Comparison of ENCODE assay signal across 8 cellular contexts in genomic region chr19:9621156-9622037, GRCh38. TPM values are rescaled to one million over a fixed set of nuclear protein-coding genes. Genes with fewer than 3 reads are reported as not detected.
DNase-seq lines count a peak whose midpoint lies in the region; ATAC-seq and TF ChIP-seq lines count a peak whose summit lies in the region.

TSS of gene ZNF561 (minus strand) at chr19:9621232. CDS start at chr19:9619456, 1,776 bp downstream.

- peak within 1 kb of the TSS; percentile 98 for H3K27ac Mint-ChIP-seq in activated naive CD4-positive, alpha-beta T cell treated with anti-CD3 and anti-CD28 coated beads, Interleukin-2, amount 50 U/mL, for 24 hours

- peak; percentile 89 for DNase-seq in EL
- peak; percentile 81 for DNase-seq in HCT116 (ENCODE audit: low read depth, low spot score)
- peak; percentile 65 for DNase-seq in NCI-H1048 (lab: John Stamatoyannopoulos, UW)
- peak; percentile 91 for DNase-seq in glomerular visceral epithelial cell (ENCODE audit: extremely low spot score)
- peak; percentile 60 for DNase-seq in omental fat pad (ENCODE audit: low spot score)

- BruUV-seq in HCT116 (replicated peaks; lab: Mats Ljungman, UMichigan) = TSS peak; percentile 97

- peaks cover 17% of the 10 kb centered on the region for H3K36me3 Mint-ChIP-seq in activated naive CD4-positive, alpha-beta T cell treated with anti-CD3 and anti-CD28 coated beads, Interleukin-2, amount 50 U/mL, for 24 hours

- H3K4me1 ChIP-seq in HCT116 (ENCODE audit: control insufficient read depth in 1 of 2, insufficient read depth in 2 of 2, low read length in 2 of 2) = peaks cover 3 to 13% of the 10 kb centered on the region in 2 experiments; a peak in 3 of 4 replicates

- POLR2A ChIA-PET in HCT116 (lab: Charles Lee) = interaction anchor here (0.8 kb wide), 1 partner anchor 197 kb away, joined by 3 read pairs; the partner anchor contains the start of gene FBXL12

- H3K4me1 Mint-ChIP-seq in activated naive CD4-positive, alpha-beta T cell treated with anti-CD3 and anti-CD28 coated beads, Interleukin-2, amount 50 U/mL, for 24 hours = peaks cover 23% of the 10 kb centered on the region

- RAD21 ChIA-PET in HCT116 (lab: Charles Lee; ENCODE audit: low non-redundant PET in 1 of 2, low total read pairs in 2 of 2, uncharacterized antibody in 2 of 2, unreplicated experiment in 2 of 2) = interaction anchor here in 1 of 2 experiments (0.6 kb wide), 1 partner anchor 59 kb away, joined by 3 read pairs; no protein-coding TSS in a partner anchor

- no peaks in the 10 kb centered on the region for H3K9me3 Mint-ChIP-seq in activated naive CD4-positive, alpha-beta T cell treated with anti-CD3 and anti-CD28 coated beads, Interleukin-2, amount 50 U/mL, for 24 hours

- H3K36me3 ChIP-seq in HCT116 (ENCODE audit: control insufficient read depth in 1 of 2, insufficient read depth in 2 of 2, low read length in 2 of 2) = peaks cover 23 to 28% of the 10 kb centered on the region in 2 experiments

- no peaks in the 10 kb centered on the region for H3K9me2 ChIP-seq in HCT116 (ENCODE audit: insufficient read depth)

- peak; percentile 65 for TF ChIP-seq POLR2A in HCT116 (IDR thresholded peaks at IDR 0.05; ENCODE audit: borderline replicate concordance, extremely low read depth, insufficient read depth, insufficient read length)

- no peak for TF ChIP-seq CTCF in HCT116 (IDR thresholded peaks at IDR 0.05 in 2 of 3, conservative IDR thresholded peaks at IDR 0.05 in 1 of 3; ENCODE audit: borderline replicate concordance in 1 of 3, insufficient read depth in 1 of 3, low read depth in 2 of 3, low read length in 2 of 3)
- no peak for TF ChIP-seq CTCF in omental fat pad (IDR thresholded peaks at IDR 0.05)

- peak within 1 kb of the TSS; percentile 83 for H3K9ac ChIP-seq in HCT116 (ENCODE audit: low read length)

- intact Hi-C loops in HCT116 (cut with micrococcal nuclease) = loop anchor here (5.0 to 10.0 kb wide), 3 partner anchors 34 to 479 kb away; partner anchors contain the start of gene ZNF317

- H3K9me3 ChIP-seq in HCT116 (ENCODE audit: control insufficient read depth in 1 of 2, insufficient read depth in 1 of 2, low read depth in 1 of 2, low read length in 2 of 2) = no peaks in the 10 kb centered on the region

- CTCF ChIA-PET in HCT116 (lab: Charles Lee) = interaction anchor here (0.9 to 1.0 kb wide), 2 partner anchors 175 to 213 kb away, joined by 4 read pairs; partner anchors contain the start of gene PIN1

- ATAC-seq in HCT116 = peak; percentile 86
- ATAC-seq in SK-N-SH treated with all-trans-retinoic acid at 6 μM for 48 hours = peak; percentile 95
- peak; percentile 87 for ATAC-seq in omental fat pad (ENCODE audit: low FRiP score)

- H4K20me1 ChIP-seq in HCT116 (ENCODE audit: insufficient read depth) = no peaks in the 10 kb centered on the region

- H3K27ac ChIP-seq in HCT116 (ENCODE audit: low read depth, low read length) (peak within 1 kb of the TSS; percentile 81), temporal lobe (ENCODE audit: low read depth, low read length) (peak within 1 kb of the TSS; percentile 92)

- peak within 1 kb of the TSS; percentile 94 for H3K4me3 Mint-ChIP-seq in activated naive CD4-positive, alpha-beta T cell treated with anti-CD3 and anti-CD28 coated beads, Interleukin-2, amount 50 U/mL, for 24 hours

- peak within 1 kb of the TSS; percentile 92 to 97 for H3K4me3 ChIP-seq in HCT116 (replicated peaks in 1 of 2; ENCODE audit: low read depth in 1 of 2, low read length in 2 of 2)

- no peak; the same call in 1 of the 2 replicates for TF ChIP-seq RAD21 in HCT116 (IDR thresholded peaks at IDR 0.05; ENCODE audit: low read depth)

- peaks cover 24% of the 10 kb centered on the region for H3K79me2 ChIP-seq in HCT116 (ENCODE audit: insufficient read depth, low read length)

- H3K27me3 ChIP-seq in HCT116 (ENCODE audit: insufficient read depth, low read length) = no peaks in the 10 kb centered on the region

- H2AFZ ChIP-seq in HCT116 (ENCODE audit: low read depth, low read length, poor library complexity, severe bottlenecking) = peak within 1 kb of the TSS; percentile 79

- H3K4me2 ChIP-seq in HCT116 (ENCODE audit: low read length) = peak within 1 kb of the TSS; percentile 81

- no peaks in the 10 kb centered on the region for H3K27me3 Mint-ChIP-seq in activated naive CD4-positive, alpha-beta T cell treated with anti-CD3 and anti-CD28 coated beads, Interleukin-2, amount 50 U/mL, for 24 hours

TF ChIP-seq in HCT116, 20 proteins besides CTCF, POLR2A, EP300 and RAD21 (continues in another document):
- TF ChIP-seq TCF7L2 (IDR thresholded peaks at IDR 0.05; ENCODE audit: borderline replicate concordance, extremely low read depth, insufficient read depth, insufficient read length) (no peak), SRF (IDR thresholded peaks at IDR 0.05; ENCODE audit: low read depth) (peak; percentile 76; the same call in 1 of the 2 replicates), SP1 (IDR thresholded peaks at IDR 0.05; ENCODE audit: low read depth) (peak; percentile 62), POLR2AphosphoS5 (IDR thresholded peaks at IDR 0.05; ENCODE audit: low read depth, low read length) (peak; percentile 70), CBX3 (IDR thresholded peaks at IDR 0.05; ENCODE audit: low read depth) (peak; percentile 91), ELF1 (IDR thresholded peaks at IDR 0.05; ENCODE audit: borderline replicate concordance, low read depth) (no peak; the same call in 1 of the 2 replicates), ZNF274 (IDR thresholded peaks at IDR 0.05; ENCODE audit: low read depth, low read length) (no peak), SIN3A (IDR thresholded peaks at IDR 0.05; ENCODE audit: low read depth) (peak; percentile 54; the same call in 1 of the 2 replicates), ZFX (IDR thresholded peaks at IDR 0.05) (peak; percentile 90), EGR1 (IDR thresholded peaks at IDR 0.05; ENCODE audit: low read depth) (peak; percentile 31; the same call in 1 of the 2 replicates), FOSL1 (IDR thresholded peaks at IDR 0.05; ENCODE audit: low read depth) (no peak), JUND (IDR thresholded peaks at IDR 0.05) (no peak), EZH2phosphoT487 (IDR thresholded peaks at IDR 0.05; ENCODE audit: borderline replicate concordance) (no peak)
- TF ChIP-seq, protein P1, sequence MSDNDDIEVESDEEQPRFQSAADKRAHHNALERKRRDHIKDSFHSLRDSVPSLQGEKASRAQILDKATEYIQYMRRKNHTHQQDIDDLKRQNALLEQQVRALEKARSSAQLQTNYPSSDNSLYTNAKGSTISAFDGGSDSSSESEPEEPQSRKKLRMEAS (IDR thresholded peaks at IDR 0.05) = no peak; the same call in none of the 2 replicates
- TF ChIP-seq, protein P2, sequence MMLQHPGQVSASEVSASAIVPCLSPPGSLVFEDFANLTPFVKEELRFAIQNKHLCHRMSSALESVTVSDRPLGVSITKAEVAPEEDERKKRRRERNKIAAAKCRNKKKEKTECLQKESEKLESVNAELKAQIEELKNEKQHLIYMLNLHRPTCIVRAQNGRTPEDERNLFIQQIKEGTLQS (IDR thresholded peaks at IDR 0.05) = no peak

TF ChIP-seq in SK-N-SH treated with all-trans-retinoic acid at 6 μM for 48 hours, 23 proteins besides CTCF, POLR2A, EP300 and RAD21:
- 0 out of 2 replicates have a peak, but pooled peaks have one; percentile 27 for TF ChIP-seq GLIS3 (CRISPR knock-in tag; IDR thresholded peaks at IDR 0.05)
- TF ChIP-seq, protein P3, sequence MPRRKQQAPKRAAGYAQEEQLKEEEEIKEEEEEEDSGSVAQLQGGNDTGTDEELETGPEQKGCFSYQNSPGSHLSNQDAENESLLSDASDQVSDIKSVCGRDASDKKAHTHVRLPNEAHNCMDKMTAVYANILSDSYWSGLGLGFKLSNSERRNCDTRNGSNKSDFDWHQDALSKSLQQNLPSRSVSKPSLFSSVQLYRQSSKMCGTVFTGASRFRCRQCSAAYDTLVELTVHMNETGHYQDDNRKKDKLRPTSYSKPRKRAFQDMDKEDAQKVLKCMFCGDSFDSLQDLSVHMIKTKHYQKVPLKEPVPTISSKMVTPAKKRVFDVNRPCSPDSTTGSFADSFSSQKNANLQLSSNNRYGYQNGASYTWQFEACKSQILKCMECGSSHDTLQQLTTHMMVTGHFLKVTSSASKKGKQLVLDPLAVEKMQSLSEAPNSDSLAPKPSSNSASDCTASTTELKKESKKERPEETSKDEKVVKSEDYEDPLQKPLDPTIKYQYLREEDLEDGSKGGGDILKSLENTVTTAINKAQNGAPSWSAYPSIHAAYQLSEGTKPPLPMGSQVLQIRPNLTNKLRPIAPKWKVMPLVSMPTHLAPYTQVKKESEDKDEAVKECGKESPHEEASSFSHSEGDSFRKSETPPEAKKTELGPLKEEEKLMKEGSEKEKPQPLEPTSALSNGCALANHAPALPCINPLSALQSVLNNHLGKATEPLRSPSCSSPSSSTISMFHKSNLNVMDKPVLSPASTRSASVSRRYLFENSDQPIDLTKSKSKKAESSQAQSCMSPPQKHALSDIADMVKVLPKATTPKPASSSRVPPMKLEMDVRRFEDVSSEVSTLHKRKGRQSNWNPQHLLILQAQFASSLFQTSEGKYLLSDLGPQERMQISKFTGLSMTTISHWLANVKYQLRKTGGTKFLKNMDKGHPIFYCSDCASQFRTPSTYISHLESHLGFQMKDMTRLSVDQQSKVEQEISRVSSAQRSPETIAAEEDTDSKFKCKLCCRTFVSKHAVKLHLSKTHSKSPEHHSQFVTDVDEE (CRISPR knock-in tag; IDR thresholded peaks at IDR 0.05) = 0 out of 2 replicates have a peak, but pooled peaks have one; percentile 27
- peak; percentile 55; the same call in 1 of the 2 replicates for TF ChIP-seq PATZ1 (CRISPR knock-in tag; IDR thresholded peaks at IDR 0.05; ENCODE audit: borderline replicate concordance)
- TF ChIP-seq SNAI2 (CRISPR knock-in tag; IDR thresholded peaks at IDR 0.05) = no peak
- TF ChIP-seq CSDC2 (CRISPR knock-in tag; IDR thresholded peaks at IDR 0.05) = 0 out of 2 replicates have a peak, but pooled peaks have one; percentile 8

RNA-seq across cellular contexts. Expression of gene ZNF561, which starts in this region (rescaled TPM):
- total RNA-seq in HCT116 (2021; ENCODE audit: unreplicated experiment) (31.3 TPM), omental fat pad (10 to 100 TPM; 17.5 to 27.1 (median 26.2) TPM), temporal lobe (32.5 TPM)
- polyA plus RNA-seq in HCT116 (2012) = 19.5 and 20.2 TPM in 2 replicates

Comparison
In these comparisons a context has a peak if more than half of its experiments do, and no peak if none do; other contexts are left out.
1. Peak in every context shown above with its lines: DNase-seq, ATAC-seq, H3K4me3 ChIP-seq and H3K27ac ChIP-seq.